Comparison of ENCODE assay signal across 8 cellular contexts in the genomic region with DNA sequence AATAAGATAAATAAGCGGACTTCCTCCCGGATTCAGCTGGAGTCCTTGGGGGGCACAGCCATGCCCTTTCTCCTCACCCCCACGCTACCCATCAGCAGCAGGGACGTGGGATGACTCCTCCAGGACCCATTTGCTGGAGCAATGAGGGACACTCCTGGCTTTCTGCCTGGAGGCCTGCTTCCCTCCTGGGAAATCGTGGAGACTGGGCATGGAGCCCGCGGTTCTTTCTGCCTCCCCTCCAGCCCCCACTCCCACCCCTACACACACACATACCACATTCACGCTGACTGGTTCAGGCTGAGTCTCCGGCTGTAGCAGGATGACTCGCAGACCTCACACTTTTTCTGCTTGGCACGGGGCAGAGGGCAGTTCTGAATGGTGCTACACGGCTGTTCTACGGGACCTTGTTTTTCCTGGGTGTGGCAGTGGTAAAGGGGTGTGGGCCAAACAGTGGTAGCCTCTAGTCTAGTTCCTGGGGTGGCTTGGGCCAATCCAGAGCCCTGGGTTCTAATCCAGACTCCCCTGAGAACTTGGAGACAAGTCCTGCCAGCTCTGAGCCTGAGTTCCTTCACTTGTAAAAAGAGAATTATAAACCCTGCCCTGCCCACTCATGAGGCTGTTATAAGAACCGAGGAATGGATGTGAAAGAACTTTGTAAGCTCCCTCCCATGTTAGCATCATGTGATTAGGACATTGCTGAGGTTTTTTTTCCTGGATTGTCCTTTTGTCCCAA.
DNase-seq lines count a peak whose midpoint lies in the region; ATAC-seq and TF ChIP-seq lines count a peak whose summit lies in the region.

No MANE protein-coding gene starts in this region.

- DNase-seq in AG04449 (ENCODE audit: low read depth, low spot score) (peak; percentile 77), NCI-H1694 (lab: John Stamatoyannopoulos, UW) (peak; percentile 68), endothelial cell (ENCODE audit: low spot score) (peak; percentile 28), mesendoderm (peak; percentile 22), natural killer cell (no peak), cortex of kidney (lab: John Stamatoyannopoulos, UW) (no peak)
- no peak for DNase-seq in activated CD4-positive, alpha-beta T cell treated with anti-CD3 and anti-CD28 coated beads for 4 hours

- H3K79me2 ChIP-seq in mesendoderm (ENCODE audit: control insufficient read depth, insufficient read depth, low read length), result no peaks in the 10 kb centered on the region

- no peak overlapping the region for H2BK5ac ChIP-seq in mesendoderm (ENCODE audit: low read length)

- H3K4me2 ChIP-seq in mesendoderm (ENCODE audit: low read length), result no peak overlapping the region

- CTCF ChIA-PET in AG04449 (lab: Yijun Ruan, JAX), result no interaction called here

- H3K27ac Mint-ChIP-seq in endothelial cell (ENCODE audit: unreplicated experiment) (peak overlapping the region; percentile 62), natural killer cell (no peak overlapping the region)

- H3K23ac ChIP-seq in mesendoderm (ENCODE audit: low read length), result no peak overlapping the region

- peaks cover 27% of the 10 kb centered on the region for H3K4me1 Mint-ChIP-seq in endothelial cell (ENCODE audit: unreplicated experiment)
- no peaks in the 10 kb centered on the region for H3K4me1 Mint-ChIP-seq in natural killer cell

- H3K4me3 ChIP-seq in AG04449 (ENCODE audit: low read depth, low read length) (0 out of 2 replicates have a peak overlapping the region, but pooled peaks have one; percentile 6), mesendoderm (ENCODE audit: low read length) (no peak overlapping the region)

- H3K9me3 Mint-ChIP-seq in endothelial cell (ENCODE audit: unreplicated experiment) (no peaks in the 10 kb centered on the region), natural killer cell (no peaks in the 10 kb centered on the region)

- no peaks in the 10 kb centered on the region for H3K36me3 ChIP-seq in mesendoderm (ENCODE audit: control insufficient read depth, insufficient read depth, low read length)

- no peak overlapping the region for H4K5ac ChIP-seq in mesendoderm (ENCODE audit: low read length)

- no peak overlapping the region for H4K8ac ChIP-seq in mesendoderm (ENCODE audit: low read depth, low read length)

- H3K9ac ChIP-seq in mesendoderm (ENCODE audit: low read length), result no peak overlapping the region

- no peak overlapping the region for H3K27ac ChIP-seq in mesendoderm (ENCODE audit: low read depth, low read length)

- intact Hi-C loops in natural killer cell (cut with micrococcal nuclease), result no loop called here

- POLR2A ChIA-PET in AG04449 (lab: Yijun Ruan, JAX), result no interaction called here

- no peak overlapping the region for H2BK15ac ChIP-seq in mesendoderm (replicated peaks; ENCODE audit: low read depth)

- ATAC-seq in natural killer cell, result no peak
- no peak for ATAC-seq in HG02798 (IDR thresholded peaks at IDR 0.05; ENCODE audit: poor library complexity, unreplicated experiment)

- H2BK120ac ChIP-seq in mesendoderm (ENCODE audit: low read depth, low read length), result no peak overlapping the region

- TF ChIP-seq CTCF in AG04449 (IDR thresholded peaks at IDR 0.05; ENCODE audit: insufficient read depth, low read length, missing control alignments), result no peak
- no peak for TF ChIP-seq CTCF in endothelial cell (IDR thresholded peaks at IDR 0.05; ENCODE audit: unreplicated experiment)
- TF ChIP-seq CTCF in natural killer cell (IDR thresholded peaks at IDR 0.05), result no peak

- no peak overlapping the region for H3K4me3 Mint-ChIP-seq in endothelial cell (ENCODE audit: unreplicated experiment)
- no peak overlapping the region for H3K4me3 Mint-ChIP-seq in natural killer cell

- no peaks in the 10 kb centered on the region for H3K36me3 Mint-ChIP-seq in endothelial cell (ENCODE audit: low read depth, unreplicated experiment)
- H3K36me3 Mint-ChIP-seq in natural killer cell, result no peaks in the 10 kb centered on the region

- no peak overlapping the region for H2AK5ac ChIP-seq in mesendoderm (ENCODE audit: low read length)

- H3K4ac ChIP-seq in mesendoderm (ENCODE audit: low read depth, low read length), result no peak overlapping the region

- no CpG with 5 or more reads among the region's 14 CpGs for WGBS in mesendoderm (ENCODE audit: extremely low coverage, insufficient coverage, low lambda C conversion rate)

- H3K79me1 ChIP-seq in mesendoderm (ENCODE audit: low read length), result no peaks in the 10 kb centered on the region

- H3K56ac ChIP-seq in mesendoderm (ENCODE audit: low read length), result peak overlapping the region; percentile 26

- H3K18ac ChIP-seq in mesendoderm (ENCODE audit: low read length), result no peak overlapping the region

- H3K27me3 Mint-ChIP-seq in endothelial cell (ENCODE audit: unreplicated experiment) (peaks cover 2% of the 10 kb centered on the region), natural killer cell (ENCODE audit: low read depth in 2 of 2) (peaks cover 41 to 68% of the 10 kb centered on the region in 2 donors)

- H3K27me3 ChIP-seq in mesendoderm (ENCODE audit: insufficient read depth, low read length, poor library complexity), result no peaks in the 10 kb centered on the region

- no peaks in the 10 kb centered on the region for H3K4me1 ChIP-seq in mesendoderm (ENCODE audit: control insufficient read depth, low read depth, low read length)

Comparison
In these comparisons a context has a peak if more than half of its experiments do, and no peak if none do; other contexts are left out.
1. DNase-seq: peak in AG04449 (single experiment), NCI-H1694 (single experiment), endothelial cell (single experiment) and mesendoderm (single experiment); none in natural killer cell (single experiment), activated CD4-positive, alpha-beta T cell treated with anti-CD3 and anti-CD28 coated beads for 4 hours (0 of 2) and cortex of kidney (single experiment).